In the genomic region with DNA sequence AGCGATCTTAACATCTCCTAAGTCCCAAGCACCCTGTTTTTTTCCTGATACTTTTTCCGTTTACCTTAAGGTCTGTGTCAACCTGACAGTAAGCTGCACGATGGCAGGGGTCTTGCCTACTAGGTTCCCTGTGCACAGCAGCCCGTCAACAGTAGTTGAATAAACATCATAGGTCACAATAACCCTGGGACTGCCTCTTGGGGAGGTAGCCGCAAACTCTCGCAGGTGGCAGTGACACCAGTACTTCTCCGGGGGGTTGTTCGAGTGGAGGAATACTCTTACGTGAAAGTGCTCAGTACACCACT, we compare ENCODE assay signal across 1 cellular context.
TF ChIP-seq lines count a peak whose summit lies in the region.

No MANE protein-coding gene starts in this region.

TF ChIP-seq in endothelial cell of umbilical vein, 7 proteins besides CTCF, POLR2A, EP300 and RAD21:
- TF ChIP-seq GATA2 (IDR thresholded peaks at IDR 0.05; ENCODE audit: insufficient read depth, insufficient read length, low read depth, low read length), result no peak
TF ChIP-seq in endothelial cell of umbilical vein: peak in this region for 0.
